Comparison of ENCODE assay signal across 22 cellular contexts in genomic region chr9:84705128-84705527, GRCh38. TPM values are rescaled to one million over a fixed set of nuclear protein-coding genes. Genes with fewer than 3 reads are reported as not detected.
"Had no signal": no experiment of that assay in that cellular context is flagged by ENCODE, and none has a peak within 500 bp of the region (broad histone marks: within the 10 kb centered on the region; RNA-seq: fewer than 3 reads in every experiment).

No MANE protein-coding gene starts in this region.

- ATAC-seq: activated CD4-positive, alpha-beta T cell treated with anti-CD3 and anti-CD28 coated beads for 36 hours; activated CD8-positive, alpha-beta memory T cell treated with anti-CD3 and anti-CD28 coated beads, Interleukin-2, amount 10 ng/mL, durations not matched to agents 7 days and 5 days; activated T-helper 17 cell treated with anti-CD3 and anti-CD28 coated beads, Interleukin-2, amount 50 U/mL, for 72 hours; left ventricle myocardium superior; mucosa of descending colon; right cardiac atrium; WTC11 had no signal

- H3K27ac ChIP-seq: esophagus squamous epithelium, prostate gland, skin epidermis, testis, upper lobe of left lung had no signal

- H3K27me3 ChIP-seq: esophagus squamous epithelium, testis, upper lobe of left lung had no signal

- H3K36me3 Mint-ChIP-seq: activated naive CD8-positive, alpha-beta T cell treated with anti-CD3 and anti-CD28 coated beads, Interleukin-2, amount 10 ng/mL, durations not matched to agents 7 days and 5 days; immature natural killer cell; naive B cell; WTC11 had no signal

- H3K9me3 Mint-ChIP-seq: activated CD4-positive, alpha-beta memory T cell treated with anti-CD3 and anti-CD28 coated beads, Interleukin-2, amount 10 ng/mL, durations not matched to agents 7 days and 5 days; activated naive CD8-positive, alpha-beta T cell treated with anti-CD3 and anti-CD28 coated beads, Interleukin-2, amount 10 ng/mL, durations not matched to agents 7 days and 5 days; activated T-helper 17 cell treated with anti-CD3 and anti-CD28 coated beads, Interleukin-2, amount 50 U/mL, for 72 hours; naive B cell; neural crest cell; stimulated activated naive CD8-positive, alpha-beta T cell treated with anti-CD3 and anti-CD28 coated beads, Interleukin-15, Interleukin-2, amounts not matched to agents 100 ng/mL and 50 ng/mL, for 24 hours; WTC11 had no signal

- H3K4me3 Mint-ChIP-seq: activated CD4-positive, alpha-beta memory T cell treated with anti-CD3 and anti-CD28 coated beads, Interleukin-2, amount 10 ng/mL, durations not matched to agents 7 days and 5 days; activated CD4-positive, alpha-beta T cell treated with anti-CD3 and anti-CD28 coated beads for 36 hours; activated CD8-positive, alpha-beta memory T cell treated with anti-CD3 and anti-CD28 coated beads, Interleukin-2, amount 10 ng/mL, durations not matched to agents 7 days and 5 days; activated naive CD8-positive, alpha-beta T cell treated with anti-CD3 and anti-CD28 coated beads, Interleukin-2, amount 10 ng/mL, durations not matched to agents 7 days and 5 days; activated T-helper 17 cell treated with anti-CD3 and anti-CD28 coated beads, Interleukin-2, amount 50 U/mL, for 72 hours; immature natural killer cell; naive B cell; neural crest cell; stimulated activated naive CD8-positive, alpha-beta T cell treated with anti-CD3 and anti-CD28 coated beads, Interleukin-15, Interleukin-2, amounts not matched to agents 100 ng/mL and 50 ng/mL, for 24 hours; WTC11 had no signal

- DNase-seq: activated CD4-positive, alpha-beta memory T cell treated with anti-CD3 and anti-CD28 coated beads, Interleukin-2, amount 10 ng/mL, durations not matched to agents 7 days and 5 days; activated CD4-positive, alpha-beta T cell treated with anti-CD3 and anti-CD28 coated beads for 36 hours; activated CD8-positive, alpha-beta memory T cell treated with anti-CD3 and anti-CD28 coated beads, Interleukin-2, amount 10 ng/mL, durations not matched to agents 7 days and 5 days; activated naive CD4-positive, alpha-beta T cell; activated naive CD8-positive, alpha-beta T cell treated with anti-CD3 and anti-CD28 coated beads, Interleukin-2, amount 10 ng/mL, durations not matched to agents 7 days and 5 days; effector memory CD4-positive, alpha-beta T cell; esophagus squamous epithelium; immature natural killer cell; kidney glomerular epithelial cell; left ventricle myocardium superior; mucosa of descending colon; naive B cell; right cardiac atrium; stimulated activated CD4-positive, alpha-beta T cell treated with anti-CD3 and anti-CD28 coated beads, Interleukin-2, amount 100 ng/mL, for 48 hours; testis had no signal

- H3K27me3 Mint-ChIP-seq: activated T-helper 17 cell treated with anti-CD3 and anti-CD28 coated beads, Interleukin-2, amount 50 U/mL, for 72 hours had no signal

- H3K27ac Mint-ChIP-seq: activated CD4-positive, alpha-beta memory T cell treated with anti-CD3 and anti-CD28 coated beads, Interleukin-2, amount 10 ng/mL, durations not matched to agents 7 days and 5 days; activated CD4-positive, alpha-beta T cell treated with anti-CD3 and anti-CD28 coated beads for 36 hours; activated CD8-positive, alpha-beta memory T cell treated with anti-CD3 and anti-CD28 coated beads, Interleukin-2, amount 10 ng/mL, durations not matched to agents 7 days and 5 days; activated naive CD8-positive, alpha-beta T cell treated with anti-CD3 and anti-CD28 coated beads, Interleukin-2, amount 10 ng/mL, durations not matched to agents 7 days and 5 days; activated T-helper 17 cell treated with anti-CD3 and anti-CD28 coated beads, Interleukin-2, amount 50 U/mL, for 72 hours; immature natural killer cell; naive B cell; stimulated activated naive CD8-positive, alpha-beta T cell treated with anti-CD3 and anti-CD28 coated beads, Interleukin-15, Interleukin-2, amounts not matched to agents 100 ng/mL and 50 ng/mL, for 24 hours; WTC11 had no signal

RNA-seq across cellular contexts. Expression of gene NTRK2, which starts 35.6 kb away (rescaled TPM):
- total RNA-seq: activated naive CD8-positive, alpha-beta T cell treated with anti-CD3 and anti-CD28 coated beads, Interleukin-2, amount 10 ng/mL, durations not matched to agents 7 days and 5 days had no signal
- polyA plus RNA-seq: immature natural killer cell had no signal
